Comparison of ENCODE assay signal across 1 cellular context in genomic region chr9:133144142-133144886, GRCh38.
TF ChIP-seq lines count a peak whose summit lies in the region.

No MANE protein-coding gene starts in this region.

TF ChIP-seq in SK-N-SH, 30 proteins besides CTCF, POLR2A, EP300 and RAD21 (continued from another document):
- TF ChIP-seq, protein P1, sequence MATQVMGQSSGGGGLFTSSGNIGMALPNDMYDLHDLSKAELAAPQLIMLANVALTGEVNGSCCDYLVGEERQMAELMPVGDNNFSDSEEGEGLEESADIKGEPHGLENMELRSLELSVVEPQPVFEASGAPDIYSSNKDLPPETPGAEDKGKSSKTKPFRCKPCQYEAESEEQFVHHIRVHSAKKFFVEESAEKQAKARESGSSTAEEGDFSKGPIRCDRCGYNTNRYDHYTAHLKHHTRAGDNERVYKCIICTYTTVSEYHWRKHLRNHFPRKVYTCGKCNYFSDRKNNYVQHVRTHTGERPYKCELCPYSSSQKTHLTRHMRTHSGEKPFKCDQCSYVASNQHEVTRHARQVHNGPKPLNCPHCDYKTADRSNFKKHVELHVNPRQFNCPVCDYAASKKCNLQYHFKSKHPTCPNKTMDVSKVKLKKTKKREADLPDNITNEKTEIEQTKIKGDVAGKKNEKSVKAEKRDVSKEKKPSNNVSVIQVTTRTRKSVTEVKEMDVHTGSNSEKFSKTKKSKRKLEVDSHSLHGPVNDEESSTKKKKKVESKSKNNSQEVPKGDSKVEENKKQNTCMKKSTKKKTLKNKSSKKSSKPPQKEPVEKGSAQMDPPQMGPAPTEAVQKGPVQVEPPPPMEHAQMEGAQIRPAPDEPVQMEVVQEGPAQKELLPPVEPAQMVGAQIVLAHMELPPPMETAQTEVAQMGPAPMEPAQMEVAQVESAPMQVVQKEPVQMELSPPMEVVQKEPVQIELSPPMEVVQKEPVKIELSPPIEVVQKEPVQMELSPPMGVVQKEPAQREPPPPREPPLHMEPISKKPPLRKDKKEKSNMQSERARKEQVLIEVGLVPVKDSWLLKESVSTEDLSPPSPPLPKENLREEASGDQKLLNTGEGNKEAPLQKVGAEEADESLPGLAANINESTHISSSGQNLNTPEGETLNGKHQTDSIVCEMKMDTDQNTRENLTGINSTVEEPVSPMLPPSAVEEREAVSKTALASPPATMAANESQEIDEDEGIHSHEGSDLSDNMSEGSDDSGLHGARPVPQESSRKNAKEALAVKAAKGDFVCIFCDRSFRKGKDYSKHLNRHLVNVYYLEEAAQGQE (IDR thresholded peaks at IDR 0.05; ENCODE audit: low read depth, low read length): no peak
- TF ChIP-seq PBX3 (IDR thresholded peaks at IDR 0.05) (no peak), NFIC (IDR thresholded peaks at IDR 0.05; ENCODE audit: borderline replicate concordance) (no peak), MEF2A (IDR thresholded peaks at IDR 0.05; ENCODE audit: borderline replicate concordance, low read depth) (no peak), ELF1 (IDR thresholded peaks at IDR 0.05) (no peak), FOXJ3 (CRISPR knock-in tag; IDR thresholded peaks at IDR 0.05) (no peak; the same call in 1 of the 2 replicates), SMC3 (IDR thresholded peaks at IDR 0.05; ENCODE audit: low read depth, low read length) (peak; percentile 90), MXI1 (IDR thresholded peaks at IDR 0.05; ENCODE audit: low read depth, low read length) (peak; percentile 66; the same call in 1 of the 2 replicates), NRF1 (IDR thresholded peaks at IDR 0.05; ENCODE audit: low read depth, low read length) (0 out of 2 replicates have a peak, but pooled peaks have one; percentile 15), RCOR1 (IDR thresholded peaks at IDR 0.05; ENCODE audit: low read length) (0 out of 2 replicates have a peak, but pooled peaks have one; percentile 12), RXRA (IDR thresholded peaks at IDR 0.05; ENCODE audit: borderline replicate concordance, low read depth) (no peak), YY1 (IDR thresholded peaks at IDR 0.05; ENCODE audit: low read depth) (no peak), JUND (IDR thresholded peaks at IDR 0.05) (no peak), RFX5 (IDR thresholded peaks at IDR 0.05; ENCODE audit: low read length) (no peak), TAF1 (IDR thresholded peaks at IDR 0.05; ENCODE audit: borderline replicate concordance, low read depth, low read length) (no peak), SIN3A (IDR thresholded peaks at IDR 0.05; ENCODE audit: borderline replicate concordance, low read depth, low read length) (no peak), TCF12 (IDR thresholded peaks at IDR 0.05) (no peak), MAX (IDR thresholded peaks at IDR 0.05; ENCODE audit: low read depth) (no peak), GATA2 (CRISPR knock-in tag; IDR thresholded peaks at IDR 0.05) (no peak), USF1 (IDR thresholded peaks at IDR 0.05; ENCODE audit: borderline replicate concordance, low read depth) (no peak)
- TF ChIP-seq, protein P2, sequence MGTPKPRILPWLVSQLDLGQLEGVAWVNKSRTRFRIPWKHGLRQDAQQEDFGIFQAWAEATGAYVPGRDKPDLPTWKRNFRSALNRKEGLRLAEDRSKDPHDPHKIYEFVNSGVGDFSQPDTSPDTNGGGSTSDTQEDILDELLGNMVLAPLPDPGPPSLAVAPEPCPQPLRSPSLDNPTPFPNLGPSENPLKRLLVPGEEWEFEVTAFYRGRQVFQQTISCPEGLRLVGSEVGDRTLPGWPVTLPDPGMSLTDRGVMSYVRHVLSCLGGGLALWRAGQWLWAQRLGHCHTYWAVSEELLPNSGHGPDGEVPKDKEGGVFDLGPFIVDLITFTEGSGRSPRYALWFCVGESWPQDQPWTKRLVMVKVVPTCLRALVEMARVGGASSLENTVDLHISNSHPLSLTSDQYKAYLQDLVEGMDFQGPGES (IDR thresholded peaks at IDR 0.05; ENCODE audit: low read depth, low read length): no peak
